Comparison of ENCODE assay signal across 8 cellular contexts in the genomic region with DNA sequence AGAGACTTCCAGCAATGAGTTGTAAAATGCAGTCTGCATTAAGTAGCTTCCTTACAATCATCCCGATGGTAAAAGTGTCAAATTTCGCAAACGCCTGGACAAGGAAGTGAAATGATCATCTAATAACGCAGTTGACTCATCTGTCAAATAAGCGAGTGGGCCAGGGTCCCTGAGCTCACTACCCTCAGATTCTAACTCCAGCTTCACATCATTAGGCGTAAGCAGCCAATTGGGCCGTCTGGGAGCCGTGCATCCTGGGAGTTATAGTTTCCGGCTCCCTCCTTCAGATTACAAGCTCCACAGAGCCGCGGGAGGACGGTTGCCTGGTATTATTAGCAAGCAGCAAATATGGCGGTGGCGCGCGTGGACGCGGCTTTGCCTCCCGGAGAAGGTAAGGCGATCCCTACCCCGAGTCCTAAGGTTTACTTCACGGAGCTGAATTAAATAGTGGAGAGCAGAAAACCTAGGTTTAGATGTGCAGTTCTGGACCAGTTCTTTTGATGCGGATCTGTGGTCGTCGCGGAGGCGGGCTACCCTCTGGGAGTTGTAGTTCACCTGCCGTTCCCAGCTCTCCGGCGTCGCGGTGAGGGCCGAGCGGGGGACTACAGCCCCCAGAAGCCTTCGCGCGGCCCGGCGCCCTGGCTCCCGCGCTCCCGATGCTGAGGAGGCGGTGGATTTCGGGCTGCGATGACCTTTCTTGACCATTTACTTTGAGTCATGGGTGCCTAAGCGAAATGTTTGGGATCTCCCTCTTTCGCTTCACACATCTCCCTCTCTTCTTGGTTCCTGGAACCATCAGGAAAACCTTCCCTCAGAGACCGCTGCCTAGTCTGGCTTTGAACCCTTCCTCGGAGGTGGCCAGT.
DNase-seq lines count a peak whose midpoint lies in the region; ATAC-seq and TF ChIP-seq lines count a peak whose summit lies in the region.

A gene with protein sequence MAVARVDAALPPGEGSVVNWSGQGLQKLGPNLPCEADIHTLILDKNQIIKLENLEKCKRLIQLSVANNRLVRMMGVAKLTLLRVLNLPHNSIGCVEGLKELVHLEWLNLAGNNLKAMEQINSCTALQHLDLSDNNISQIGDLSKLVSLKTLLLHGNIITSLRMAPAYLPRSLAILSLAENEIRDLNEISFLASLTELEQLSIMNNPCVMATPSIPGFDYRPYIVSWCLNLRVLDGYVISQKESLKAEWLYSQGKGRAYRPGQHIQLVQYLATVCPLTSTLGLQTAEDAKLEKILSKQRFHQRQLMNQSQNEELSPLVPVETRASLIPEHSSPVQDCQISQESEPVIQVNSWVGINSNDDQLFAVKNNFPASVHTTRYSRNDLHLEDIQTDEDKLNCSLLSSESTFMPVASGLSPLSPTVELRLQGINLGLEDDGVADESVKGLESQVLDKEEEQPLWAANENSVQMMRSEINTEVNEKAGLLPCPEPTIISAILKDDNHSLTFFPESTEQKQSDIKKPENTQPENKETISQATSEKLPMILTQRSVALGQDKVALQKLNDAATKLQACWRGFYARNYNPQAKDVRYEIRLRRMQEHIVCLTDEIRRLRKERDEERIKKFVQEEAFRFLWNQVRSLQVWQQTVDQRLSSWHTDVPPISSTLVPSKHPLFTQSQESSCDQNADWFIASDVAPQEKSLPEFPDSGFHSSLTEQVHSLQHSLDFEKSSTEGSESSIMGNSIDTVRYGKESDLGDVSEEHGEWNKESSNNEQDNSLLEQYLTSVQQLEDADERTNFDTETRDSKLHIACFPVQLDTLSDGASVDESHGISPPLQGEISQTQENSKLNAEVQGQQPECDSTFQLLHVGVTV (plus strand): TSS at position 286 of the 863 bp plus-strand sequence. CDS start 63 bp downstream, at position 349.

- in situ Hi-C loops in astrocyte of the cerebellum (cut with HindIII; ENCODE audit: low sequenced_read_pairs) = no loop called here

- peak; percentile 88 for DNase-seq in NCI-H2029 (lab: John Stamatoyannopoulos, UW)
- peak; percentile 77 for DNase-seq in T-helper 22 cell (ENCODE audit: low read depth)
- DNase-seq in astrocyte of the cerebellum (ENCODE audit: low read depth) = peak; percentile 84
- DNase-seq in hippocampal formation (lab: John Stamatoyannopoulos, UW) = peak; percentile 95 to 98
- DNase-seq in retina = peak; percentile 100
- DNase-seq in 8988T = no peak

- TF ChIP-seq POLR2A in GM18505 (IDR thresholded peaks at IDR 0.05; ENCODE audit: borderline replicate concordance, extremely low read depth, insufficient read depth, insufficient read length) = peak; percentile 43

- no peak for TF ChIP-seq CTCF in astrocyte of the cerebellum (IDR thresholded peaks at IDR 0.05; ENCODE audit: low read depth, low read length, missing control alignments)

- peak within 1 kb of the TSS; percentile 87 for H3K4me3 ChIP-seq in astrocyte of the cerebellum (ENCODE audit: low read depth, low read length)

- ATAC-seq in GM18505 (IDR thresholded peaks at IDR 0.05; ENCODE audit: unreplicated experiment) (peak; percentile 92), HG02973 (IDR thresholded peaks at IDR 0.05; ENCODE audit: unreplicated experiment) (peak; percentile 90)
